8 cellular contexts compared by ENCODE assay signal in the genomic region with DNA sequence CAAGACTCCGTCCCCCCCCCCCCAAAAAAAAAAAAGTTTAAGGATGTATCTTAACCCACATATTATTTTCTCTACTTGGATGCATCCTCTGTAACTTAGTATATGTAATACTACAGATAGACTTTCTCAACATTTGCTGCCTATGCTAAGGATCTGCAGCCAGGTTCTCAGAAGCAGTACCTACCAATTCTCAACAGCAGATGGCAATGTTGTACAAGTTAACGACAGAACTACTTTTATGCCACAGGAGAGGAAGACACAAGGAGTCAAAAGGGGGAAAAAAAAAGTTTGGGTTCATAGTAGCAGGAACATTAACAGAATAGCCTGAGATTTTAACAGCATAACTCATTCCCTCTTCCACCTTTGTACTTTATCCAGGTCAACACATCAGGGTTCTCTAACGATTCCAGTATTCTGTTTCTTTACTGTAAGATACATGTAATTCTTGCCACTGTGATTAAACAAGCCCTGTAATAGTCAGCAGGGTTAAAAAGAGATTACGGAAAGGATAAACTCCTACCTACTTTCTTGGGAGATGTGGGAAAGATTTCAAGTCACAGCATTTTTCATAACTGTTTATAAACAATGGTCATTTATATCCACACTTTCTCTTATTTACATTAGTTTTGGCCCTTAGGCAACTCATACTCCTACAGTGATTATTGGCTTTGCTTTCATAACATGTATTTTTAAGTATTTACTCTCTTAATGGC. TPM values are rescaled to one million over a fixed set of nuclear protein-coding genes. Genes with fewer than 3 reads are reported as not detected.
A peak's percentile ranks its signal among the peaks of the same experiment; 100 is the strongest.
DNase-seq lines count a peak whose midpoint lies in the region; ATAC-seq and TF ChIP-seq lines count a peak whose summit lies in the region.

No MANE protein-coding gene starts in this region.

- H2AFZ ChIP-seq in OCI-LY3 (ENCODE audit: low read depth, low read length): no peak overlapping the region

- H3K4me2 ChIP-seq in DOHH2 (ENCODE audit: low read length): no peak overlapping the region
- no peak overlapping the region for H3K4me2 ChIP-seq in OCI-LY3 (ENCODE audit: low read length)

- H3K79me2 ChIP-seq in DOHH2 (ENCODE audit: control insufficient read depth, low read length) (peaks cover 47% of the 10 kb centered on the region), OCI-LY3 (ENCODE audit: low read length) (peaks cover 13% of the 10 kb centered on the region)

- H3K36me3 ChIP-seq in DOHH2 (ENCODE audit: control insufficient read depth, low read length) (peaks cover 59% of the 10 kb centered on the region), OCI-LY3 (replicated peaks; ENCODE audit: low read depth, low read length) (peaks cover 29% of the 10 kb centered on the region), cardiac muscle cell (peaks cover 27% of the 10 kb centered on the region)

- no peak overlapping the region for H3K27ac ChIP-seq in DOHH2 (ENCODE audit: low read depth, low read length)
- 0 out of 2 replicates have a peak overlapping the region, but pooled peaks have one; percentile 11 for H3K27ac ChIP-seq in OCI-LY3 (ENCODE audit: low read length)
- H3K27ac ChIP-seq in cardiac muscle cell: peak overlapping the region; percentile 24

- H3K27me3 ChIP-seq in DOHH2 (ENCODE audit: control insufficient read depth, low read length): no peaks in the 10 kb centered on the region
- no peaks in the 10 kb centered on the region for H3K27me3 ChIP-seq in OCI-LY3 (ENCODE audit: low read depth, low read length)
- H3K27me3 ChIP-seq in cardiac muscle cell: no peaks in the 10 kb centered on the region

- TF ChIP-seq CTCF in DOHH2 (IDR thresholded peaks at IDR 0.05; ENCODE audit: low read depth, low read length, poor library complexity, severe bottlenecking): peak; percentile 80
- TF ChIP-seq CTCF in OCI-LY3 (IDR thresholded peaks at IDR 0.05; ENCODE audit: low read depth, low read length): peak; percentile 86
- TF ChIP-seq CTCF in cardiac muscle cell (IDR thresholded peaks at IDR 0.05; ENCODE audit: low read depth, low read length): peak; percentile 69

- no peak overlapping the region for H3K4me3 ChIP-seq in DOHH2 (ENCODE audit: low read length)
- H3K4me3 ChIP-seq in OCI-LY3 (ENCODE audit: low read length): no peak overlapping the region
- no peak overlapping the region for H3K4me3 ChIP-seq in cardiac muscle cell

- H4K20me1 ChIP-seq in DOHH2 (ENCODE audit: control insufficient read depth, insufficient read depth, low read depth, low read length) (no peaks in the 10 kb centered on the region), OCI-LY3 (ENCODE audit: insufficient read depth, low read length) (peaks cover 6% of the 10 kb centered on the region; the same call in 1 of the 2 replicates)

- H3K9me2 ChIP-seq in DOHH2 (replicated peaks; ENCODE audit: control insufficient read depth, low read length): no peaks in the 10 kb centered on the region

- ATAC-seq in HG03139 (IDR thresholded peaks at IDR 0.05; ENCODE audit: unreplicated experiment): no peak

- in situ Hi-C loops in KBM-7 (cut with MboI; ENCODE audit: low pct_unique_long_range_greater_than_20kb, low sequenced_read_pairs): loop anchor here (25.0 kb wide), 1 partner anchor 355 kb away; no protein-coding TSS in a partner anchor

- H3K9me3 ChIP-seq in DOHH2 (ENCODE audit: control insufficient read depth, insufficient read depth, low read length) (no peaks in the 10 kb centered on the region), OCI-LY3 (ENCODE audit: insufficient read depth, low read length) (no peaks in the 10 kb centered on the region), cardiac muscle cell (ENCODE audit: low read depth) (no peaks in the 10 kb centered on the region)

- DNase-seq in KBM-7 (peak; percentile 92), cardiac muscle cell (ENCODE audit: low read depth in 1 of 2, low spot score in 1 of 2) (peak; percentile 80 to 87), putamen (ENCODE audit: low spot score) (peak; percentile 76), UCSD-AML1 (lab: John Stamatoyannopoulos, UW; ENCODE audit: unreplicated experiment) (no peak)
- peak; percentile 27 for DNase-seq in activated naive CD8-positive, alpha-beta T cell treated with anti-CD3 and anti-CD28 coated beads, Interleukin-2, amount 50 U/mL, for 16 hours (ENCODE audit: low read depth, low spot score)

- no peak overlapping the region for H3K9ac ChIP-seq in OCI-LY3 (ENCODE audit: low read length)

- peaks cover 22% of the 10 kb centered on the region for H3F3A ChIP-seq in DOHH2 (ENCODE audit: control insufficient read depth, insufficient read depth)

- H3K4me1 ChIP-seq in DOHH2 (ENCODE audit: control insufficient read depth, low read length) (peaks cover 19% of the 10 kb centered on the region), OCI-LY3 (ENCODE audit: low read length) (peaks cover 6% of the 10 kb centered on the region), cardiac muscle cell (ENCODE audit: low read depth) (peaks cover under 1% of the 10 kb centered on the region)

RNA-seq across cellular contexts. Expression of a gene that starts 5.7 kb away (rescaled TPM):
- 74.7 and 124 TPM in 2 replicates for total RNA-seq in cardiac muscle cell
- 62.5 and 81.5 TPM in 2 replicates for polyA plus RNA-seq in cardiac muscle cell

RNA-seq across cellular contexts. Expression of a gene that starts 43.9 kb away (rescaled TPM):
- total RNA-seq in cardiac muscle cell: 158 and 206 TPM in 2 replicates
- 259 and 295 TPM in 2 replicates for polyA plus RNA-seq in cardiac muscle cell
